In the genomic region with DNA sequence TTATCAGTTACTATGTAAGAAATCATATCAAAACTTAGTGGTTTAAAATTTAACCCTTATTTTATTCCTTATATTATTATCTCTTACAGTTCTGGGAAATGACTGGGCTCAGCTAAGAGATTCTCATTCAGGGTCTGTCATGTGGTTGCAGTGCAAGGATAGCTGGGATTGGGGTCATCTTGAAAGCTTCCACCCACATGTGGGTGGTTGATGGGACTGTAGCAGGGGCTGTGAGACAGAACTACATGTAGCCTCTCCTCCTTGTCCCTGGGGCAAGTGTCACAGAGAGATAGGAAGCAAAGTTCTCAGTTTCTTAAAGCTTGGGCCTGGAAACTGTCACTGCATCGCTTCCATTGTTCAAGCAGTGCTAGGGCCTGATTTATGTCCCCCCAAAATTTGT, we compare ENCODE assay signal across 9 cellular contexts. TPM values are rescaled to one million over a fixed set of nuclear protein-coding genes. Genes with fewer than 3 reads are reported as not detected.
"Had no signal": no experiment of that assay in that cellular context is flagged by ENCODE, and none has a peak within 500 bp of the region (broad histone marks: within the 10 kb centered on the region; RNA-seq: fewer than 3 reads in every experiment).

No MANE protein-coding gene starts in this region.

- FAIRE-seq: H1, H54, HepG2 had no signal

- H3K4me2 ChIP-seq: GM23338 had no signal

- H3K9me3 Mint-ChIP-seq: GM23338, H9 had no signal

- H3K4me1 Mint-ChIP-seq: IgD-negative memory B cell had no signal

- ATAC-seq: GM23338, HepG2 had no signal

- H3K4me3 ChIP-seq: GM23338 had no signal

- H3K27ac Mint-ChIP-seq: GM23338, H9, IgD-negative memory B cell had no signal

- H3K4me3 Mint-ChIP-seq: GM23338, H9, IgD-negative memory B cell had no signal

- DNase-seq: H9, HCEC 1CT, KBM-7 had no signal

RNA-seq across cellular contexts. Expression of gene DACT1, which starts 57.8 kb away (rescaled TPM):
- total RNA-seq: HepG2, HT-29 had no signal
